8 cellular contexts compared by ENCODE assay signal in genomic region chr10:16436758-16437539, GRCh38. TPM values are rescaled to one million over a fixed set of nuclear protein-coding genes. Genes with fewer than 3 reads are reported as not detected.
DNase-seq lines count a peak whose midpoint lies in the region; ATAC-seq and TF ChIP-seq lines count a peak whose summit lies in the region.

Gene PTER (plus strand): TSS chr10:16437010. CDS start chr10:16484385, 47,375 bp downstream.

- no peaks in the 10 kb centered on the region for H3K9me3 ChIP-seq in osteoblast (ENCODE audit: low read depth, low read length)
- no peaks in the 10 kb centered on the region for H3K9me3 ChIP-seq in thoracic aorta

- H3K36me3 ChIP-seq in osteoblast (ENCODE audit: insufficient read depth, low read length) (no peaks in the 10 kb centered on the region), thoracic aorta (no peaks in the 10 kb centered on the region)

- no peaks in the 10 kb centered on the region for H3K79me2 ChIP-seq in osteoblast (ENCODE audit: insufficient read depth, low read length)

- peak; percentile 99 for ATAC-seq in thoracic aorta (ENCODE audit: insufficient number of reproducible peaks, low FRiP score, low read depth)

- DNase-seq in GM04503 (ENCODE audit: low read depth): peak; percentile 60
- DNase-seq in HEK293T (ENCODE audit: extremely low spot score): peak; percentile 92
- peak; percentile 94 for DNase-seq in MV-4-11 (lab: John Stamatoyannopoulos, UW)
- DNase-seq in SK-MEL-5 (ENCODE audit: low read depth, low spot score): peak; percentile 94
- peak; percentile 99 for DNase-seq in activated naive CD4-positive, alpha-beta T cell treated with anti-CD3 and anti-CD28 coated beads, Interleukin-2, amount 50 U/mL, for 16 hours
- DNase-seq in globus pallidus (ENCODE audit: low spot score): peak; percentile 63
- peak; percentile 94 for DNase-seq in osteoblast (ENCODE audit: insufficient read length, low spot score, missing footprints)
- DNase-seq in thoracic aorta (ENCODE audit: low spot score): peak; percentile 87

- H3K27me3 ChIP-seq in osteoblast (ENCODE audit: insufficient read depth, low read length) (no peaks in the 10 kb centered on the region), thoracic aorta (replicated peaks; ENCODE audit: insufficient read depth) (no peaks in the 10 kb centered on the region)

- in situ Hi-C loops in SK-MEL-5 (cut with HindIII; ENCODE audit: low pct_unique_long_range_greater_than_20kb, low sequenced_read_pairs): no loop called here

- H2AFZ ChIP-seq in osteoblast (ENCODE audit: low read length): peak within 1 kb of the TSS; percentile 97

- H4K20me1 ChIP-seq in osteoblast (ENCODE audit: insufficient read depth, low read length): no peaks in the 10 kb centered on the region

- CTCF ChIA-PET in HEK293T (lab: Yijun Ruan, JAX): interaction anchor here (0.6 to 1.2 kb wide), 2 partner anchors 21 to 35 kb away, joined by 3 read pairs; no protein-coding TSS in a partner anchor

- H3K4me2 ChIP-seq in osteoblast (ENCODE audit: insufficient read depth, low read length): peak within 1 kb of the TSS; percentile 90

- peak within 1 kb of the TSS; percentile 78 for H3K4me3 ChIP-seq in osteoblast (ENCODE audit: insufficient read depth, low read length)
- peak within 1 kb of the TSS; percentile 84 for H3K4me3 ChIP-seq in thoracic aorta

- H3K4me1 ChIP-seq in osteoblast (ENCODE audit: insufficient read depth, low read length) (peaks cover 27% of the 10 kb centered on the region), thoracic aorta (ENCODE audit: control insufficient read depth in 1 of 2, low read depth in 2 of 2) (peaks cover 4 to 21% of the 10 kb centered on the region in 2 donors)

- TF ChIP-seq CTCF in osteoblast (IDR thresholded peaks at IDR 0.05; ENCODE audit: extremely low read depth, low read depth, low read length) (no peak), thoracic aorta (IDR thresholded peaks at IDR 0.05) (no peak)

- POLR2A ChIA-PET in HEK293T (lab: Yijun Ruan, JAX): interaction anchor here (0.8 kb wide), 1 partner anchor 29 kb away, joined by 3 read pairs; no protein-coding TSS in a partner anchor

- H3K27ac ChIP-seq in osteoblast (ENCODE audit: low read depth, low read length) (peak within 1 kb of the TSS; percentile 66), thoracic aorta (peak within 1 kb of the TSS; percentile 80 to 84)

TF ChIP-seq in HEK293T, 16 proteins besides CTCF, POLR2A, EP300 and RAD21:
- no peak for TF ChIP-seq FOXM1 (IDR thresholded peaks at IDR 0.05; ENCODE audit: borderline replicate concordance)
- peak; percentile 84 for TF ChIP-seq ZNF384 (IDR thresholded peaks at IDR 0.05)
- TF ChIP-seq LEF1 (IDR thresholded peaks at IDR 0.05; ENCODE audit: borderline replicate concordance): no peak
- no peak for TF ChIP-seq SUZ12 (IDR thresholded peaks at IDR 0.05)
- TF ChIP-seq L3MBTL2 (conservative IDR thresholded peaks at IDR 0.05): peak; percentile 91
- TF ChIP-seq ARNT (IDR thresholded peaks at IDR 0.05): no peak
- no peak for TF ChIP-seq BHLHE40 (IDR thresholded peaks at IDR 0.05; ENCODE audit: borderline replicate concordance)
- no peak for TF ChIP-seq FOXK2 (IDR thresholded peaks at IDR 0.05)
- no peak for TF ChIP-seq FOXA1 (IDR thresholded peaks at IDR 0.05)
- peak; percentile 42; the same call in 1 of the 2 replicates for TF ChIP-seq ELF4 (IDR thresholded peaks at IDR 0.05)

RNA-seq across cellular contexts. Expression of gene PTER, which starts in this region (rescaled TPM):
- 20.7 and 21.5 TPM in 2 replicates for total RNA-seq in SK-MEL-5 (2014; rRNA removed; shearing (Covaris generic))
- polyA plus RNA-seq in SK-MEL-5 (2015; cell fraction: cytosol; rRNA removed): 10.0 and 12.3 TPM in 2 replicates
- 8.3 and 11.3 TPM in 2 replicates for polyA plus RNA-seq in SK-MEL-5 (2015; cell fraction: nucleus; rRNA removed)
- total RNA-seq in osteoblast (18.6 and 29.7 TPM in 2 replicates), thoracic aorta (10 to 100 TPM in 1 of 2 donors, 1 to 10 TPM in 1; 6.2 to 11.2 TPM)

Comparison
In these comparisons a context has a peak if more than half of its experiments do, and no peak if none do; other contexts are left out.
1. Peak in every context shown above with its lines: DNase-seq, ATAC-seq, H3K4me3 ChIP-seq and H3K27ac ChIP-seq.